10 cellular contexts compared by ENCODE assay signal in genomic region chr20:31602430-31602778, GRCh38. TPM values are rescaled to one million over a fixed set of nuclear protein-coding genes. Genes with fewer than 3 reads are reported as not detected.
DNase-seq lines count a peak whose midpoint lies in the region; ATAC-seq and TF ChIP-seq lines count a peak whose summit lies in the region.
"Had no signal": no experiment of that assay in that cellular context is flagged by ENCODE, and none has a peak within 500 bp of the region (broad histone marks: within the 10 kb centered on the region; RNA-seq: fewer than 3 reads in every experiment).

No MANE protein-coding gene starts in this region.

- H3K27me3 ChIP-seq in KMS-11 (ENCODE audit: insufficient read depth, low read depth): no peaks in the 10 kb centered on the region
- no peaks in the 10 kb centered on the region for H3K27me3 ChIP-seq in duodenal mucosa (ENCODE audit: control insufficient read depth in 1 of 2, insufficient read depth in 2 of 2, low read length in 2 of 2)

- peaks cover 16% of the 10 kb centered on the region for H3K79me2 ChIP-seq in KMS-11 (ENCODE audit: insufficient read depth, low read depth)

- TF ChIP-seq CTCF in AG10803 (conservative IDR thresholded peaks at IDR 0.05; ENCODE audit: low read length) (no peak), KMS-11 (conservative IDR thresholded peaks at IDR 0.05; ENCODE audit: low read depth, low read length) (no peak)

- peaks cover 17 to 24% of the 10 kb centered on the region in 2 donors for H3K27me3 Mint-ChIP-seq in natural killer cell treated with Interleukin-12 subunit alpha and Interleukin-12 subunit beta and Interleukin-15 and Interleukin-18, amount 100 ng/mL, for 72 hours

- H3K36me3 ChIP-seq in KMS-11 (ENCODE audit: insufficient read depth) (no peaks in the 10 kb centered on the region), duodenal mucosa (ENCODE audit: control insufficient read depth in 1 of 2, insufficient read depth in 2 of 2, low read length in 2 of 2) (no peaks in the 10 kb centered on the region)

- H3K9me3 Mint-ChIP-seq in natural killer cell treated with Interleukin-12 subunit alpha and Interleukin-12 subunit beta and Interleukin-15 and Interleukin-18, amount 100 ng/mL, for 72 hours: no peaks in the 10 kb centered on the region
- H3K9me3 Mint-ChIP-seq: T-helper 1 cell treated with Interleukin-12 subunit alpha and Interleukin-12 subunit beta and Interleukin-4 antibody, amounts not matched to agents 30 μg/mL and 1 μg/mL, for 36 hours had no signal

- H3K27ac Mint-ChIP-seq in natural killer cell treated with Interleukin-12 subunit alpha and Interleukin-12 subunit beta and Interleukin-15 and Interleukin-18, amount 100 ng/mL, for 72 hours: peak overlapping the region; percentile 53 to 61
- H3K27ac Mint-ChIP-seq: T-helper 1 cell treated with Interleukin-12 subunit alpha and Interleukin-12 subunit beta and Interleukin-4 antibody, amounts not matched to agents 30 μg/mL and 1 μg/mL, for 36 hours had no signal

- H3K36me3 Mint-ChIP-seq in natural killer cell treated with Interleukin-12 subunit alpha and Interleukin-12 subunit beta and Interleukin-15 and Interleukin-18, amount 100 ng/mL, for 72 hours: no peaks in the 10 kb centered on the region

- H3K4me3 ChIP-seq in AG10803 (ENCODE audit: low read length): peak overlapping the region; percentile 39
- no peak overlapping the region for H3K4me3 ChIP-seq in KMS-11 (IDR thresholded peaks at IDR 0.05; ENCODE audit: insufficient read depth, low read depth, low read length)
- no peak overlapping the region for H3K4me3 ChIP-seq in duodenal mucosa (ENCODE audit: low read depth in 1 of 2, low read length in 2 of 2)

- DNase-seq in AG10803 (ENCODE audit: low read depth): no peak
- DNase-seq in natural killer cell treated with Interleukin-12 subunit alpha and Interleukin-12 subunit beta and Interleukin-15 and Interleukin-18, amount 100 ng/mL, for 72 hours (ENCODE audit: low spot score): no peak
- no peak for DNase-seq in DMS 273 treated with DMSO at 0.1 percent for 48 hours (lab: John Stamatoyannopoulos, UW)
- DNase-seq in activated T-cell treated with anti-CD3 and anti-CD28 coated beads, Interleukin-2, amount 50 U/mL, for 48 hours: no peak
- no peak for DNase-seq in stimulated activated CD4-positive, alpha-beta T cell treated with anti-CD3 and anti-CD28 coated beads, Interleukin-4, amount 100 ng/mL, for 1 hour
- DNase-seq: NCI-H1092 had no signal

- ATAC-seq in natural killer cell treated with Interleukin-12 subunit alpha and Interleukin-12 subunit beta and Interleukin-15 and Interleukin-18, amount 100 ng/mL, for 72 hours: no peak
- no peak for ATAC-seq in HG02884 (IDR thresholded peaks at IDR 0.05; ENCODE audit: unreplicated experiment)

- peak overlapping the region; percentile 91 for H3K4me2 ChIP-seq in KMS-11

- H3K4me1 ChIP-seq in KMS-11 (ENCODE audit: low read depth, poor library complexity, severe bottlenecking) (peaks cover 48% of the 10 kb centered on the region), duodenal mucosa (ENCODE audit: control insufficient read depth in 1 of 2, insufficient read depth in 2 of 2, low read length in 2 of 2) (peaks cover 22 to 32% of the 10 kb centered on the region in 2 donors)

- peak overlapping the region; percentile 54 for H3K4me3 Mint-ChIP-seq in natural killer cell treated with Interleukin-12 subunit alpha and Interleukin-12 subunit beta and Interleukin-15 and Interleukin-18, amount 100 ng/mL, for 72 hours

- H2AFZ ChIP-seq in KMS-11 (ENCODE audit: low read depth): peak overlapping the region; percentile 13; the same call in 1 of the 2 replicates

- no peak overlapping the region; the same call in 1 of the 2 replicates for H3K9ac ChIP-seq in KMS-11
- no peak overlapping the region for H3K9ac ChIP-seq in duodenal mucosa (ENCODE audit: low read depth in 1 of 2, low read length in 2 of 2)

- H4K20me1 ChIP-seq in KMS-11 (ENCODE audit: insufficient read depth): no peaks in the 10 kb centered on the region

- no peaks in the 10 kb centered on the region for H3K9me3 ChIP-seq in duodenal mucosa (ENCODE audit: control insufficient read depth in 1 of 2, low read length in 2 of 2)

- peak overlapping the region; percentile 85 for H3K27ac ChIP-seq in KMS-11
- peak overlapping the region; percentile 34 for H3K27ac ChIP-seq in duodenal mucosa (ENCODE audit: low read depth, low read length)

- peaks cover 21 to 30% of the 10 kb centered on the region in 2 donors for H3K4me1 Mint-ChIP-seq in natural killer cell treated with Interleukin-12 subunit alpha and Interleukin-12 subunit beta and Interleukin-15 and Interleukin-18, amount 100 ng/mL, for 72 hours (ENCODE audit: low read depth in 2 of 2)

RNA-seq across cellular contexts. Expression of gene ID1, which starts 2.7 kb away (rescaled TPM):
- total RNA-seq in natural killer cell treated with Interleukin-12 subunit alpha and Interleukin-12 subunit beta and Interleukin-15 and Interleukin-18, amount 100 ng/mL, for 72 hours: 1 to 10 TPM in 1 of 2 donors, under 1 TPM in 1; 0.52 to 1.4 TPM

RNA-seq across cellular contexts. Expression of gene COX4I2, which starts 35.3 kb away (rescaled TPM):
- total RNA-seq in natural killer cell treated with Interleukin-12 subunit alpha and Interleukin-12 subunit beta and Interleukin-15 and Interleukin-18, amount 100 ng/mL, for 72 hours: not detected
